ENCODE assay signal across 8 cellular contexts in genomic region chrX:80810365-80810978, GRCh38. TPM values are rescaled to one million over a fixed set of nuclear protein-coding genes. Genes with fewer than 3 reads are reported as not detected.
DNase-seq lines count a peak whose midpoint lies in the region; ATAC-seq and TF ChIP-seq lines count a peak whose summit lies in the region.

No MANE protein-coding gene starts in this region.

- H3K4me1 Mint-ChIP-seq in Calu3 (ENCODE audit: low read depth, unreplicated experiment) = no peaks in the 10 kb centered on the region
- peaks cover 8 to 10% of the 10 kb centered on the region in 2 donors for H3K4me1 Mint-ChIP-seq in natural killer cell treated with Interleukin-12 subunit alpha and Interleukin-12 subunit beta and Interleukin-15 and Interleukin-18, amount 100 ng/mL, for 72 hours (ENCODE audit: low read depth in 2 of 2)

- H3K4me3 Mint-ChIP-seq in Calu3 (ENCODE audit: low read depth, unreplicated experiment) = peak overlapping the region; percentile 89
- H3K4me3 Mint-ChIP-seq in natural killer cell treated with Interleukin-12 subunit alpha and Interleukin-12 subunit beta and Interleukin-15 and Interleukin-18, amount 100 ng/mL, for 72 hours = peak overlapping the region; percentile 93

- DNase-seq in Calu3 = no peak
- peak; percentile 27 for DNase-seq in NB4 (ENCODE audit: low read depth)
- DNase-seq in dorsolateral prefrontal cortex = no peak
- no peak for DNase-seq in natural killer cell treated with Interleukin-12 subunit alpha and Interleukin-12 subunit beta and Interleukin-15 and Interleukin-18, amount 100 ng/mL, for 72 hours (ENCODE audit: low spot score)
- DNase-seq in mucosa of gallbladder (ENCODE audit: low spot score) = no peak
- DNase-seq in NCI-H1436 (lab: John Stamatoyannopoulos, UW) = no peak
- no peak for DNase-seq in central memory CD4-positive, alpha-beta T cell

- TF ChIP-seq CTCF in Calu3 (IDR thresholded peaks at IDR 0.05; ENCODE audit: unreplicated experiment) (no peak), NB4 (IDR thresholded peaks at IDR 0.05; ENCODE audit: low read depth, low read length) (no peak), dorsolateral prefrontal cortex (IDR thresholded peaks at IDR 0.05 in 54 of 56, conservative IDR thresholded peaks at IDR 0.05 in 2 of 56; ENCODE audit: low read depth in 1 of 56, partially characterized antibody in 56 of 56) (no peak)

- H3K4me3 ChIP-seq in NB4 (ENCODE audit: low read depth, low read length) (peak overlapping the region; percentile 83), dorsolateral prefrontal cortex (peak overlapping the region; percentile 24 to 76 (median 59))

- peaks cover 31% of the 10 kb centered on the region for H3K36me3 Mint-ChIP-seq in Calu3 (ENCODE audit: insufficient read depth, unreplicated experiment)
- H3K36me3 Mint-ChIP-seq in natural killer cell treated with Interleukin-12 subunit alpha and Interleukin-12 subunit beta and Interleukin-15 and Interleukin-18, amount 100 ng/mL, for 72 hours = no peaks in the 10 kb centered on the region

- TF ChIP-seq POLR2A in NB4 (IDR thresholded peaks at IDR 0.05; ENCODE audit: extremely low read depth, insufficient read length) = no peak

- ATAC-seq in natural killer cell treated with Interleukin-12 subunit alpha and Interleukin-12 subunit beta and Interleukin-15 and Interleukin-18, amount 100 ng/mL, for 72 hours = no peak
- ATAC-seq in GM18498 (IDR thresholded peaks at IDR 0.05; ENCODE audit: unreplicated experiment) = no peak

- intact Hi-C loops in Calu3 (cut with micrococcal nuclease; ENCODE audit: unreplicated experiment) = no loop called here
- intact Hi-C loops in dorsolateral prefrontal cortex (cut with DNase I) = no loop called here

- peak overlapping the region; percentile 99 for H3K27ac Mint-ChIP-seq in Calu3 (ENCODE audit: unreplicated experiment)
- H3K27ac Mint-ChIP-seq in natural killer cell treated with Interleukin-12 subunit alpha and Interleukin-12 subunit beta and Interleukin-15 and Interleukin-18, amount 100 ng/mL, for 72 hours = peak overlapping the region; percentile 87 to 98

- H3K27me3 Mint-ChIP-seq in Calu3 (ENCODE audit: unreplicated experiment) = no peaks in the 10 kb centered on the region
- H3K27me3 Mint-ChIP-seq in natural killer cell treated with Interleukin-12 subunit alpha and Interleukin-12 subunit beta and Interleukin-15 and Interleukin-18, amount 100 ng/mL, for 72 hours = no peaks in the 10 kb centered on the region

- no peaks in the 10 kb centered on the region for H3K9me3 Mint-ChIP-seq in Calu3 (ENCODE audit: low read depth, unreplicated experiment)
- no peaks in the 10 kb centered on the region for H3K9me3 Mint-ChIP-seq in natural killer cell treated with Interleukin-12 subunit alpha and Interleukin-12 subunit beta and Interleukin-15 and Interleukin-18, amount 100 ng/mL, for 72 hours

- peaks cover 0 to 26% (median 3%) of the 10 kb centered on the region in 45 donors for H3K27me3 ChIP-seq in dorsolateral prefrontal cortex

- peak overlapping the region in 52 of 59 donors; percentile 10 to 88 (median 70) for H3K27ac ChIP-seq in dorsolateral prefrontal cortex

- CTCF ChIA-PET in Calu3 (lab: Charles Lee) = interaction anchor here (0.5 to 0.7 kb wide), 3 partner anchors 8 to 378 kb away, joined by 3 to 4 read pairs (median 4); no protein-coding TSS in a partner anchor

- BruUV-seq in Calu3 (replicated peaks; lab: Mats Ljungman, UMichigan) = TSS peak; percentile 86

RNA-seq across cellular contexts. Expression of gene BRWD3, which starts 0.8 kb away (rescaled TPM):
- total RNA-seq in Calu3 (2022) (25.2 and 40.6 TPM in 2 replicates), dorsolateral prefrontal cortex (10 to 100 TPM; 16.2 to 31.6 (median 23.2) TPM), mucosa of gallbladder (20.0 TPM)
- total RNA-seq in natural killer cell treated with Interleukin-12 subunit alpha and Interleukin-12 subunit beta and Interleukin-15 and Interleukin-18, amount 100 ng/mL, for 72 hours = 10 to 100 TPM; 32.3 to 32.8 TPM
